ENCODE assay signal across 34 cellular contexts in genomic region chr14:74414793-74415437, GRCh38.
DNase-seq lines count a peak whose midpoint lies in the region; ATAC-seq, FAIRE-seq and TF ChIP-seq lines count a peak whose summit lies in the region.
"Had no signal": no experiment of that assay in that cellular context is flagged by ENCODE, and none has a peak within 500 bp of the region (broad histone marks: within the 10 kb centered on the region; RNA-seq: fewer than 3 reads in every experiment).

No MANE protein-coding gene starts in this region.

- no peaks in the 10 kb centered on the region for H3K9me3 Mint-ChIP-seq in nephron progenitor cell
- H3K9me3 Mint-ChIP-seq: activated naive CD8-positive, alpha-beta T cell treated with anti-CD3 and anti-CD28 coated beads, Interleukin-2, amount 50 U/mL, for 24 hours; CD14-positive monocyte; dendritic cell treated with granulocyte-macrophage colony-stimulating factor and Interleukin-4, amounts not matched to agents 40 ng/mL and 50 ng/mL, for 4 days; IgD-negative memory B cell; T-helper 1 cell treated with Interleukin-12 subunit alpha and Interleukin-12 subunit beta and Interleukin-4 antibody, amounts not matched to agents 30 μg/mL and 1 μg/mL, for 36 hours had no signal

- peak overlapping the region; percentile 52 for H3K4me3 Mint-ChIP-seq in nephron progenitor cell
- H3K4me3 Mint-ChIP-seq: activated naive CD8-positive, alpha-beta T cell treated with anti-CD3 and anti-CD28 coated beads, Interleukin-2, amount 50 U/mL, for 24 hours; CD14-positive monocyte; dendritic cell treated with granulocyte-macrophage colony-stimulating factor and Interleukin-4, amounts not matched to agents 40 ng/mL and 50 ng/mL, for 4 days; IgD-negative memory B cell; T-helper 1 cell treated with Interleukin-12 subunit alpha and Interleukin-12 subunit beta and Interleukin-4 antibody, amounts not matched to agents 30 μg/mL and 1 μg/mL, for 36 hours had no signal

- H3K4me1 Mint-ChIP-seq in nephron progenitor cell, result peaks cover 33% of the 10 kb centered on the region
- H3K4me1 Mint-ChIP-seq: activated naive CD8-positive, alpha-beta T cell treated with anti-CD3 and anti-CD28 coated beads, Interleukin-2, amount 50 U/mL, for 24 hours; CD14-positive monocyte; IgD-negative memory B cell had no signal

- TF ChIP-seq CTCF in choroid plexus epithelial cell (conservative IDR thresholded peaks at IDR 0.05; ENCODE audit: low read depth, low read length) (no peak), nephron progenitor cell (IDR thresholded peaks at IDR 0.05) (no peak)

- peak; percentile 16 for FAIRE-seq in HTR-8/SVneo (lab: Jason Lieb, UNC)
- FAIRE-seq: astrocyte, endothelial cell of umbilical vein, TTC549 had no signal

- ATAC-seq in GM18868 (IDR thresholded peaks at IDR 0.05; ENCODE audit: unreplicated experiment), result no peak
- ATAC-seq: activated CD4-positive, CD25-positive, alpha-beta regulatory T cell treated with anti-CD3 and anti-CD28 coated beads, Interleukin-2, amount 50 U/mL, for 24 hours; activated naive CD8-positive, alpha-beta T cell treated with anti-CD3 and anti-CD28 coated beads, Interleukin-2, amount 50 U/mL, for 24 hours; gastrocnemius medialis; Right ventricle myocardium inferior; stimulated activated naive CD8-positive, alpha-beta T cell treated with anti-CD3 and anti-CD28 coated beads, Interleukin-15, Interleukin-2, amounts not matched to agents 100 U/mL and 50 U/mL, for 24 hours; upper lobe of right lung had no signal

- no peaks in the 10 kb centered on the region for H3K36me3 Mint-ChIP-seq in nephron progenitor cell (ENCODE audit: low read depth)
- H3K36me3 Mint-ChIP-seq: CD14-positive monocyte, IgD-negative memory B cell had no signal

- peak overlapping the region; percentile 62 for H3K27ac Mint-ChIP-seq in nephron progenitor cell
- H3K27ac Mint-ChIP-seq: activated naive CD8-positive, alpha-beta T cell treated with anti-CD3 and anti-CD28 coated beads, Interleukin-2, amount 50 U/mL, for 24 hours; dendritic cell treated with granulocyte-macrophage colony-stimulating factor and Interleukin-4, amounts not matched to agents 40 ng/mL and 50 ng/mL, for 4 days; IgD-negative memory B cell; T-helper 1 cell treated with Interleukin-12 subunit alpha and Interleukin-12 subunit beta and Interleukin-4 antibody, amounts not matched to agents 30 μg/mL and 1 μg/mL, for 36 hours had no signal

- DNase-seq in NCI-H2171 treated with DMSO at 0.1 percent for 48 hours (lab: John Stamatoyannopoulos, UW) (peak; percentile 45), NCI-H2171 (lab: John Stamatoyannopoulos, UW) (no peak), HTR-8/SVneo (ENCODE audit: insufficient read length, low spot score) (no peak), choroid plexus epithelial cell (ENCODE audit: low read depth) (peak; percentile 17), nephron progenitor cell (peak; percentile 39), activated T-cell treated with anti-CD3 and anti-CD28 coated beads for 4 hours (no peak), T-helper 9 cell (no peak)
- DNase-seq: activated CD4-positive, alpha-beta T cell treated with anti-CD3 and anti-CD28 coated beads, Interleukin-2, amount 50 U/mL, for 4 hours; activated naive CD4-positive, alpha-beta T cell; activated naive CD8-positive, alpha-beta T cell treated with anti-CD3 and anti-CD28 coated beads, Interleukin-2, amount 50 U/mL, for 24 hours; Caco-2; central memory CD4-positive, alpha-beta T cell; DND-41; gastrocnemius medialis; mammary epithelial cell; NCI-H1436 treated with DMSO at 0.1 percent for 48 hours; NCI-H2107; NCI-H446 treated with DMSO at 0.1 percent for 48 hours; SK-N-SH; stimulated activated CD4-positive, alpha-beta T cell treated with anti-CD3 and anti-CD28 coated beads, Interleukin-2, amount 100 ng/mL, for 24 hours; stimulated activated naive CD8-positive, alpha-beta T cell treated with anti-CD3 and anti-CD28 coated beads, Interleukin-15, Interleukin-2, amounts not matched to agents 100 U/mL and 50 U/mL, for 24 hours; upper lobe of right lung had no signal

- H3K27me3 Mint-ChIP-seq in nephron progenitor cell (ENCODE audit: low read depth, poor library complexity), result no peaks in the 10 kb centered on the region

- H3K4me3 ChIP-seq in choroid plexus epithelial cell (ENCODE audit: low read depth, low read length), result no peak overlapping the region
- H3K4me3 ChIP-seq: gastrocnemius medialis, hepatocyte, right atrium auricular region, upper lobe of right lung had no signal

Comparison
In these comparisons a context has a peak if more than half of its experiments do, and no peak if none do; other contexts are left out.
1. DNase-seq: peak in NCI-H2171 treated with DMSO at 0.1 percent for 48 hours (single experiment), choroid plexus epithelial cell (single experiment) and nephron progenitor cell (single experiment); none in NCI-H2171 (single experiment), HTR-8/SVneo (single experiment), activated T-cell treated with anti-CD3 and anti-CD28 coated beads for 4 hours (single experiment) and T-helper 9 cell (single experiment).